In genomic region chr2:174931724-174932123, GRCh38 we compare ENCODE assay signal across 24 cellular contexts.
DNase-seq lines count a peak whose midpoint lies in the region; ATAC-seq, FAIRE-seq and TF ChIP-seq lines count a peak whose summit lies in the region.
"Had no signal": no experiment of that assay in that cellular context is flagged by ENCODE, and none has a peak within 500 bp of the region (broad histone marks: within the 10 kb centered on the region; RNA-seq: fewer than 3 reads in every experiment).

No MANE protein-coding gene starts in this region.

- H3K4me3 Mint-ChIP-seq in endodermal cell = no peak overlapping the region
- H3K4me3 Mint-ChIP-seq in activated CD4-positive, alpha-beta memory T cell treated with anti-CD3 and anti-CD28 coated beads for 36 hours = no peak overlapping the region
- H3K4me3 Mint-ChIP-seq: activated naive CD8-positive, alpha-beta T cell treated with anti-CD3 and anti-CD28 coated beads, Interleukin-2, amount 10 ng/mL, durations not matched to agents 7 days and 5 days; activated T-helper 1 cell treated with anti-CD3 and anti-CD28 coated beads, Interleukin-12 subunit alpha, Interleukin-12 subunit beta, Interleukin-2, Interleukin-4 antibody, amounts not matched to agents 30 ng/mL and 10 ng/mL and 1 ng/mL, durations not matched to agents 14 hours and 24 hours and 36 hours; CD14-positive monocyte; effector memory CD8-positive, alpha-beta T cell; memory B cell; T-helper 1 cell treated with Interleukin-12 subunit alpha and Interleukin-12 subunit beta and Interleukin-4 antibody, amounts not matched to agents 30 μg/mL and 1 μg/mL, for 36 hours had no signal

- RAD21 ChIA-PET in GM12878 (lab: Charles Lee; ENCODE audit: unreplicated experiment) = no interaction called here

- no peak for FAIRE-seq in GM12878 (lab: Jason Lieb, UNC)

- 26% methylated on average over 3 of the region's 3 CpGs for WGBS in GM12878 (ENCODE audit: insufficient coverage, insufficient replicate concordance, low lambda C conversion rate, missing lambda C conversion rate)
- 90 to 95% methylated on average over 3 of the region's 3 CpGs for WGBS in endodermal cell (ENCODE audit: insufficient coverage in 1 of 2, insufficient read length in 1 of 2), 2 experiments

- H3K36me3 Mint-ChIP-seq in endodermal cell (ENCODE audit: low read depth) = peaks cover 10% of the 10 kb centered on the region
- no peaks in the 10 kb centered on the region for H3K36me3 Mint-ChIP-seq in activated CD4-positive, alpha-beta memory T cell treated with anti-CD3 and anti-CD28 coated beads for 36 hours
- H3K36me3 Mint-ChIP-seq: activated naive CD8-positive, alpha-beta T cell treated with anti-CD3 and anti-CD28 coated beads, Interleukin-2, amount 10 ng/mL, durations not matched to agents 7 days and 5 days; CD14-positive monocyte; memory B cell had no signal

- no peak for TF ChIP-seq EP300 in GM12878 (IDR thresholded peaks at IDR 0.05; ENCODE audit: borderline replicate concordance in 1 of 2, control insufficient read depth in 1 of 2, low read depth in 2 of 2, low read length in 2 of 2)

- H3K27me3 Mint-ChIP-seq in endodermal cell (ENCODE audit: insufficient read depth) = no peaks in the 10 kb centered on the region
- no peaks in the 10 kb centered on the region for H3K27me3 Mint-ChIP-seq in activated CD4-positive, alpha-beta memory T cell treated with anti-CD3 and anti-CD28 coated beads for 36 hours
- H3K27me3 Mint-ChIP-seq: activated naive CD8-positive, alpha-beta T cell treated with anti-CD3 and anti-CD28 coated beads, Interleukin-2, amount 10 ng/mL, durations not matched to agents 7 days and 5 days had no signal

- TF ChIP-seq RAD21 in GM12878 (IDR thresholded peaks at IDR 0.05; ENCODE audit: insufficient read depth, low read depth, low read length) = no peak

- SMC1A ChIA-PET in GM12878 (lab: Charles Lee; ENCODE audit: uncharacterized antibody, unreplicated experiment) = no interaction called here

- H3K4me3 ChIP-seq in GM12878 (no peak overlapping the region), iPS-20b (ENCODE audit: low read length) (no peak overlapping the region), endodermal cell (ENCODE audit: low read length) (no peak overlapping the region)
- H3K4me3 ChIP-seq: HAP-1, transverse colon had no signal

- no peak overlapping the region for H3K9ac ChIP-seq in GM12878 (ENCODE audit: control insufficient read depth, insufficient read depth, low read length)
- H3K9ac ChIP-seq in iPS-20b (ENCODE audit: low read depth, low read length) = no peak overlapping the region
- H3K9ac ChIP-seq in endodermal cell (ENCODE audit: extremely low read depth, low read length, poor library complexity, severe bottlenecking) = no peak overlapping the region

- in situ Hi-C loops in GM12878 (cut with MboI) = no loop called here

- H3K4me1 Mint-ChIP-seq in endodermal cell = no peaks in the 10 kb centered on the region
- no peaks in the 10 kb centered on the region for H3K4me1 Mint-ChIP-seq in activated CD4-positive, alpha-beta memory T cell treated with anti-CD3 and anti-CD28 coated beads for 36 hours (ENCODE audit: low read depth)
- H3K4me1 Mint-ChIP-seq: activated naive CD8-positive, alpha-beta T cell treated with anti-CD3 and anti-CD28 coated beads, Interleukin-2, amount 10 ng/mL, durations not matched to agents 7 days and 5 days; CD14-positive monocyte; memory B cell had no signal

- H3K4me2 ChIP-seq in GM12878 (ENCODE audit: control insufficient read depth, insufficient read depth) = no peak overlapping the region

- H2AFZ ChIP-seq in GM12878 (ENCODE audit: control insufficient read depth, low read depth, low read length) = no peak overlapping the region

- intact Hi-C loops in GM12878 (cut with micrococcal nuclease; ENCODE audit: unreplicated experiment) = no loop called here
- intact Hi-C loops in left colon (cut with DNase I, micrococcal nuclease) = no loop called here
- intact Hi-C loops in activated CD4-positive, alpha-beta memory T cell treated with anti-CD3 and anti-CD28 coated beads for 36 hours (cut with micrococcal nuclease) = no loop called here

- H3K27me3 ChIP-seq in GM12878 (replicated peaks in 1 of 2; ENCODE audit: control insufficient read depth in 2 of 2, insufficient read depth in 2 of 2, low read length in 1 of 2) (no peaks in the 10 kb centered on the region), iPS-20b (ENCODE audit: insufficient read depth, low read length) (no peaks in the 10 kb centered on the region), endodermal cell (ENCODE audit: control insufficient read depth, insufficient read depth, low read length, poor library complexity, severe bottlenecking) (no peaks in the 10 kb centered on the region)
- H3K27me3 ChIP-seq: transverse colon had no signal

- ATAC-seq in GM12878 = no peak
- ATAC-seq in left colon = no peak
- ATAC-seq: effector memory CD8-positive, alpha-beta T cell had no signal

- CTCF ChIA-PET in GM12878 (lab: Yijun Ruan, JAX) = no interaction called here
- CTCF ChIA-PET in activated CD4-positive, alpha-beta memory T cell treated with anti-CD3 and anti-CD28 coated beads for 36 hours (lab: Charles Lee) = no interaction called here

- TF ChIP-seq CTCF in GM12878 (IDR thresholded peaks at IDR 0.05 in 2 of 3, conservative IDR thresholded peaks at IDR 0.05 in 1 of 3; ENCODE audit: control insufficient read depth in 2 of 3, extremely low read depth in 1 of 3, insufficient read depth in 1 of 3, low read depth in 3 of 3, low read length in 3 of 3) (no peak), endodermal cell (conservative IDR thresholded peaks at IDR 0.05) (no peak)

- H3K79me2 ChIP-seq in GM12878 (ENCODE audit: control insufficient read depth, insufficient read depth, low read length) = no peaks in the 10 kb centered on the region

- DNase-seq in A172 (ENCODE audit: low spot score) (peak; percentile 12), HT1080 (ENCODE audit: low read depth) (peak; percentile 40), GM12878 (ENCODE audit: low read depth, low spot score) (no peak), NCI-H510A treated with DMSO at 0.1 percent for 48 hours (lab: John Stamatoyannopoulos, UW) (no peak), left colon (no peak), endodermal cell (no peak)
- DNase-seq in activated CD4-positive, alpha-beta memory T cell treated with anti-CD3 and anti-CD28 coated beads for 36 hours = no peak
- DNase-seq: 8988T; activated CD8-positive, alpha-beta memory T cell treated with anti-CD3 and anti-CD28 coated beads for 24 hours; activated naive CD8-positive, alpha-beta T cell treated with anti-CD3 and anti-CD28 coated beads, Interleukin-2, amount 10 ng/mL, durations not matched to agents 7 days and 5 days; cerebellar nuclear complex; DMS153; effector memory CD8-positive, alpha-beta T cell; MM.1S; NCI-H2227 treated with DMSO at 0.1 percent for 48 hours; stimulated activated CD4-positive, alpha-beta T cell treated with anti-CD3 and anti-CD28 coated beads, Interleukin-15, amount 100 ng/mL, for 24 hours; stimulated activated naive CD4-positive, alpha-beta T cell; transverse colon had no signal

- H3K27ac ChIP-seq in GM12878 (ENCODE audit: control insufficient read depth, insufficient read depth) = no peak overlapping the region
- H3K27ac ChIP-seq in iPS-20b (ENCODE audit: low read length) = peak overlapping the region; percentile 36
- H3K27ac ChIP-seq in endodermal cell (ENCODE audit: low read depth, low read length) = no peak overlapping the region
- H3K27ac ChIP-seq: transverse colon had no signal

- no peaks in the 10 kb centered on the region for H3K4me1 ChIP-seq in GM12878 (ENCODE audit: control insufficient read depth, insufficient read depth, low read length)
- peaks cover 7% of the 10 kb centered on the region; the same call in 1 of the 2 replicates for H3K4me1 ChIP-seq in iPS-20b (ENCODE audit: insufficient read depth, low read length)
- no peaks in the 10 kb centered on the region for H3K4me1 ChIP-seq in endodermal cell (ENCODE audit: control insufficient read depth, insufficient read depth, low read length)
- H3K4me1 ChIP-seq: transverse colon had no signal

- H3K36me3 ChIP-seq in GM12878 (ENCODE audit: control insufficient read depth in 2 of 2, insufficient read depth in 2 of 2, low read length in 1 of 2) (no peaks in the 10 kb centered on the region), iPS-20b (ENCODE audit: insufficient read depth, low read depth, low read length) (peaks cover 29% of the 10 kb centered on the region), endodermal cell (ENCODE audit: control insufficient read depth, insufficient read depth, low read length) (peaks cover 21% of the 10 kb centered on the region)
- H3K36me3 ChIP-seq: transverse colon had no signal

- POLR2A ChIA-PET in GM12878 (lab: Charles Lee) = no interaction called here
- POLR2A ChIA-PET in activated CD4-positive, alpha-beta memory T cell treated with anti-CD3 and anti-CD28 coated beads for 36 hours (lab: Charles Lee) = interaction anchor here (0.5 kb wide), 1 partner anchor 308 kb away, joined by 3 read pairs; no protein-coding TSS in a partner anchor

- H3K9me3 ChIP-seq in GM12878 (replicated peaks; ENCODE audit: control insufficient read depth, insufficient read depth, low read length) = no peaks in the 10 kb centered on the region
- peaks cover 25% of the 10 kb centered on the region for H3K9me3 ChIP-seq in iPS-20b (ENCODE audit: insufficient read depth, low read depth, low read length)
- H3K9me3 ChIP-seq in endodermal cell (ENCODE audit: control insufficient read depth, low read length) = peaks cover 45% of the 10 kb centered on the region
- H3K9me3 ChIP-seq: transverse colon had no signal

- H4K20me1 ChIP-seq in GM12878 (ENCODE audit: control insufficient read depth, insufficient read depth) = no peaks in the 10 kb centered on the region

- no peak for TF ChIP-seq POLR2A in GM12878 (IDR thresholded peaks at IDR 0.05; ENCODE audit: low read depth, low read length)

- BruUV-seq in GM12878 (replicated peaks; lab: Mats Ljungman, UMichigan) = no TSS peak

- H3K27ac Mint-ChIP-seq in endodermal cell = no peak overlapping the region
- H3K27ac Mint-ChIP-seq in activated CD4-positive, alpha-beta memory T cell treated with anti-CD3 and anti-CD28 coated beads for 36 hours = no peak overlapping the region
- H3K27ac Mint-ChIP-seq: activated naive CD8-positive, alpha-beta T cell treated with anti-CD3 and anti-CD28 coated beads, Interleukin-2, amount 10 ng/mL, durations not matched to agents 7 days and 5 days; activated T-helper 1 cell treated with anti-CD3 and anti-CD28 coated beads, Interleukin-12 subunit alpha, Interleukin-12 subunit beta, Interleukin-2, Interleukin-4 antibody, amounts not matched to agents 30 ng/mL and 10 ng/mL and 1 ng/mL, durations not matched to agents 14 hours and 24 hours and 36 hours; CD14-positive monocyte; effector memory CD8-positive, alpha-beta T cell; memory B cell; T-helper 1 cell treated with Interleukin-12 subunit alpha and Interleukin-12 subunit beta and Interleukin-4 antibody, amounts not matched to agents 30 μg/mL and 1 μg/mL, for 36 hours had no signal

- H3K9me3 Mint-ChIP-seq in endodermal cell = peaks cover 9% of the 10 kb centered on the region
- H3K9me3 Mint-ChIP-seq in activated CD4-positive, alpha-beta memory T cell treated with anti-CD3 and anti-CD28 coated beads for 36 hours = no peaks in the 10 kb centered on the region
- H3K9me3 Mint-ChIP-seq: activated naive CD8-positive, alpha-beta T cell treated with anti-CD3 and anti-CD28 coated beads, Interleukin-2, amount 10 ng/mL, durations not matched to agents 7 days and 5 days; activated T-helper 1 cell treated with anti-CD3 and anti-CD28 coated beads, Interleukin-12 subunit alpha, Interleukin-12 subunit beta, Interleukin-2, Interleukin-4 antibody, amounts not matched to agents 30 ng/mL and 10 ng/mL and 1 ng/mL, durations not matched to agents 14 hours and 24 hours and 36 hours; effector memory CD8-positive, alpha-beta T cell; memory B cell; T-helper 1 cell treated with Interleukin-12 subunit alpha and Interleukin-12 subunit beta and Interleukin-4 antibody, amounts not matched to agents 30 μg/mL and 1 μg/mL, for 36 hours had no signal

Comparison
In these comparisons a context has a peak if more than half of its experiments do, and no peak if none do; other contexts are left out.
1. DNase-seq: peak in A172 (single experiment) and HT1080 (single experiment); none in GM12878 (single experiment), NCI-H510A treated with DMSO at 0.1 percent for 48 hours (single experiment), left colon (0 of 2), endodermal cell (single experiment) and activated CD4-positive, alpha-beta memory T cell treated with anti-CD3 and anti-CD28 coated beads for 36 hours (single experiment).